In genomic region chr3:57675530-57675929, GRCh38 we compare ENCODE assay signal across 17 cellular contexts. TPM values are rescaled to one million over a fixed set of nuclear protein-coding genes. Genes with fewer than 3 reads are reported as not detected.
DNase-seq lines count a peak whose midpoint lies in the region; ATAC-seq and TF ChIP-seq lines count a peak whose summit lies in the region.
"Had no signal": no experiment of that assay in that cellular context is flagged by ENCODE, and none has a peak within 500 bp of the region (broad histone marks: within the 10 kb centered on the region; RNA-seq: fewer than 3 reads in every experiment).

No MANE protein-coding gene starts in this region.

- H3K9me3 ChIP-seq in spleen, result no peaks in the 10 kb centered on the region
- H3K9me3 ChIP-seq: thoracic aorta had no signal

- ATAC-seq in HG03175 (IDR thresholded peaks at IDR 0.05; ENCODE audit: unreplicated experiment) (peak; percentile 37), activated B cell treated with CpG ODN at 0.5 μM for 24 hours (ENCODE audit: low read depth) (peak; percentile 25), natural killer cell (peak; percentile 54 to 65 (median 58))

- peaks cover 0 to 96% (median 39%) of the 10 kb centered on the region in 6 donors for H3K4me1 ChIP-seq in spleen

- POLR2A ChIA-PET in activated B cell treated with CpG ODN at 0.5 μM for 24 hours (lab: Charles Lee), result interaction anchor here (0.6 to 1.7 kb wide), 3 partner anchors 13 to 209 kb away, joined by 5 to 15 read pairs (median 13); no protein-coding TSS in a partner anchor

- H3K4me3 Mint-ChIP-seq in activated B cell treated with CpG ODN at 0.5 μM for 24 hours (no peak overlapping the region), natural killer cell (peak overlapping the region; percentile 75)
- H3K4me3 Mint-ChIP-seq: neural progenitor cell had no signal

- H3K4me3 ChIP-seq in spleen, result no peak overlapping the region
- H3K4me3 ChIP-seq: cardiac muscle cell, neural progenitor cell, thoracic aorta had no signal

- CTCF ChIA-PET in activated B cell treated with CpG ODN at 0.5 μM for 24 hours (lab: Charles Lee), result no interaction called here

- intact Hi-C loops in activated B cell treated with CpG ODN at 0.5 μM for 24 hours (cut with micrococcal nuclease), result no loop called here
- intact Hi-C loops in natural killer cell (cut with micrococcal nuclease), result loop anchor here (1.0 to 10.0 kb wide), 3 partner anchors 17 to 891 kb away; partner anchors contain the start of gene PDE12
- intact Hi-C loops in spleen (cut with DNase I; ENCODE audit: low total_unique reads), result no loop called here

- peaks cover 0 to 35% (median 5%) of the 10 kb centered on the region in 6 donors for H3K36me3 ChIP-seq in spleen
- H3K36me3 ChIP-seq: cardiac muscle cell, neural progenitor cell had no signal

- H3K27ac Mint-ChIP-seq in activated B cell treated with CpG ODN at 0.5 μM for 24 hours (peak overlapping the region; percentile 82), natural killer cell (peak overlapping the region; percentile 85 to 87)
- H3K27ac Mint-ChIP-seq: neural progenitor cell had no signal

- H3K9me3 Mint-ChIP-seq in activated B cell treated with CpG ODN at 0.5 μM for 24 hours (peaks cover 2% of the 10 kb centered on the region), natural killer cell (no peaks in the 10 kb centered on the region)
- H3K9me3 Mint-ChIP-seq: neural progenitor cell had no signal

- no peak for TF ChIP-seq POLR2A in spleen (IDR thresholded peaks at IDR 0.05)

- DNase-seq in NOMO-1 (lab: John Stamatoyannopoulos, UW; ENCODE audit: unreplicated experiment in 2 of 2), result peak; percentile 4 to 49
- DNase-seq in NOMO-1 treated with dmso at 0.1 percent for 144 hours (lab: John Stamatoyannopoulos, UW; ENCODE audit: unreplicated experiment), result no peak
- no peak for DNase-seq in activated B cell treated with CpG ODN at 0.5 μM for 24 hours
- no peak for DNase-seq in natural killer cell
- no peak for DNase-seq in dedifferentiated amniotic fluid mesenchymal stem cell (ENCODE audit: extremely low spot score)
- no peak for DNase-seq in DMS153 (lab: John Stamatoyannopoulos, UW)
- no peak for DNase-seq in spleen
- DNase-seq: activated CD8-positive, alpha-beta memory T cell treated with anti-CD3 and anti-CD28 coated beads, Interleukin-2, amount 50 U/mL, for 48 hours; GF-D8; NCI-H1092; stimulated activated CD4-positive, alpha-beta T cell treated with anti-CD3 and anti-CD28 coated beads, Interleukin-1b, Interleukin-23, amount 100 ng/mL, for 48 hours; SW 1271; WERI-Rb-1 had no signal

- H3K27ac ChIP-seq in spleen, result peak overlapping the region in 3 of 8 donors; percentile 2 to 55 (median 28)
- H3K27ac ChIP-seq: cardiac muscle cell, neural progenitor cell, thoracic aorta, WERI-Rb-1 had no signal

- TF ChIP-seq CTCF in activated B cell treated with CpG ODN at 0.5 μM for 24 hours (IDR thresholded peaks at IDR 0.05) (no peak), natural killer cell (IDR thresholded peaks at IDR 0.05) (no peak), spleen (IDR thresholded peaks at IDR 0.05 in 8 of 11, conservative IDR thresholded peaks at IDR 0.05 in 3 of 11) (no peak)

- H3K36me3 Mint-ChIP-seq in activated B cell treated with CpG ODN at 0.5 μM for 24 hours (ENCODE audit: low read depth) (peaks cover 30% of the 10 kb centered on the region), natural killer cell (peaks cover 13% of the 10 kb centered on the region)

- no peaks in the 10 kb centered on the region for H3K27me3 ChIP-seq in spleen (replicated peaks in 1 of 7)
- H3K27me3 ChIP-seq: cardiac muscle cell, neural progenitor cell had no signal

- H3K4me1 Mint-ChIP-seq in activated B cell treated with CpG ODN at 0.5 μM for 24 hours, result peaks cover 49% of the 10 kb centered on the region
- peaks cover 68 to 70% of the 10 kb centered on the region in 2 donors for H3K4me1 Mint-ChIP-seq in natural killer cell
- H3K4me1 Mint-ChIP-seq: neural progenitor cell had no signal

- H3K27me3 Mint-ChIP-seq in activated B cell treated with CpG ODN at 0.5 μM for 24 hours, result no peaks in the 10 kb centered on the region
- H3K27me3 Mint-ChIP-seq in natural killer cell (ENCODE audit: low read depth in 2 of 2), result no peaks in the 10 kb centered on the region

RNA-seq across cellular contexts. Expression of gene DENND6A, which starts 17.3 kb away (rescaled TPM):
- 21.5 and 25.7 TPM in 2 replicates for total RNA-seq in activated B cell treated with CpG ODN at 0.5 μM for 24 hours
- 10 to 100 TPM; 54.5 to 69.8 (median 57.1) TPM for total RNA-seq in natural killer cell
- 10 to 100 TPM; 28.2 to 92.1 (median 39.8) TPM for total RNA-seq in spleen
- polyA plus RNA-seq in spleen, result 10 to 100 TPM in 1 of 3 donors, 1 to 10 TPM in 2; 8.9 to 11.9 (median 9.6) TPM

Comparison
In these comparisons a context has a peak if more than half of its experiments do, and no peak if none do; other contexts are left out.
1. DNase-seq: peak in NOMO-1 (2 of 2); none in NOMO-1 treated with dmso at 0.1 percent for 144 hours (single experiment), activated B cell treated with CpG ODN at 0.5 μM for 24 hours (single experiment), natural killer cell (single experiment), dedifferentiated amniotic fluid mesenchymal stem cell (single experiment), DMS153 (single experiment) and spleen (single experiment).
2. Peak in every context shown above with its lines, with median percentiles within 50 percentile points of each other: ATAC-seq.